1 cellular context compared by ENCODE assay signal in the genomic region with DNA sequence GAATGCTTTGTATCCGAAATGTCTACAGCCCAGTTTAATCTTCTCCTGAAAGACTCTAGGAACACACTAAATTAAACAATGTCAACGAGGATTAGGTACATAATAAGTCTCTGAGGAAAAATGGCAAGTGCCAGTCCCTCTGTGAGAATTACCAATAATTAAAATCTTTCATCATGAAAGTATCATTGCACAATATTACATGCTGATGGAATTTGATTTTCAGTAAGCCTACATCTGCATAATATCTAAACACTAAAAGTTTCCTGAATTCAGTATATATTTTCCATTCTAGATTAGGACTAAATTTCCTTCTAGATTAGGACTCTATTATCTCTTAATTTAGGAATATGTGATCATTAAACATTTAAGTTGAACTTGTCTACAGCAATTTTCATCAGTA.
TF ChIP-seq lines count a peak whose summit lies in the region.

No MANE protein-coding gene starts in this region.

TF ChIP-seq in IMR-90, 13 proteins besides CTCF, POLR2A, EP300 and RAD21 (continued from another document):
- TF ChIP-seq MXI1 (IDR thresholded peaks at IDR 0.05; ENCODE audit: borderline replicate concordance, low read depth, low read length) (no peak), MAFK (IDR thresholded peaks at IDR 0.05; ENCODE audit: low read depth, low read length) (no peak)
- TF ChIP-seq, protein P1, sequence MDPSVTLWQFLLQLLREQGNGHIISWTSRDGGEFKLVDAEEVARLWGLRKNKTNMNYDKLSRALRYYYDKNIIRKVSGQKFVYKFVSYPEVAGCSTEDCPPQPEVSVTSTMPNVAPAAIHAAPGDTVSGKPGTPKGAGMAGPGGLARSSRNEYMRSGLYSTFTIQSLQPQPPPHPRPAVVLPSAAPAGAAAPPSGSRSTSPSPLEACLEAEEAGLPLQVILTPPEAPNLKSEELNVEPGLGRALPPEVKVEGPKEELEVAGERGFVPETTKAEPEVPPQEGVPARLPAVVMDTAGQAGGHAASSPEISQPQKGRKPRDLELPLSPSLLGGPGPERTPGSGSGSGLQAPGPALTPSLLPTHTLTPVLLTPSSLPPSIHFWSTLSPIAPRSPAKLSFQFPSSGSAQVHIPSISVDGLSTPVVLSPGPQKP (IDR thresholded peaks at IDR 0.05; ENCODE audit: borderline replicate concordance, low read depth, low read length), result no peak
